In genomic region chr10:49187950-49188761, GRCh38 we compare ENCODE assay signal across 8 cellular contexts. TPM values are rescaled to one million over a fixed set of nuclear protein-coding genes. Genes with fewer than 3 reads are reported as not detected.
DNase-seq lines count a peak whose midpoint lies in the region; ATAC-seq, FAIRE-seq and TF ChIP-seq lines count a peak whose summit lies in the region.

TMEM273 (minus strand) TSS chr10:49188391; CDS start chr10:49188336, 55 bp downstream.

- H3K79me2 ChIP-seq in H1 (ENCODE audit: control insufficient read depth in 1 of 2, insufficient read depth in 2 of 2, low read length in 2 of 2): no peaks in the 10 kb centered on the region

- no peaks in the 10 kb centered on the region for H3K79me1 ChIP-seq in H1 (ENCODE audit: low read depth, low read length)

- peak; percentile 60 for DNase-seq in activated CD8-positive, alpha-beta memory T cell treated with anti-CD3 and anti-CD28 coated beads for 24 hours
- DNase-seq in activated CD8-positive, alpha-beta memory T cell treated with anti-CD3 and anti-CD28 coated beads, Interleukin-2, amount 50 U/mL, for 4 hours: no peak
- DNase-seq in SK-N-DZ (ENCODE audit: low spot score) (peak; percentile 71), H1 (ENCODE audit: low read depth in 1 of 2, low spot score in 2 of 2) (no peak), omental fat pad (ENCODE audit: low spot score) (no peak), NCI-H774 (lab: John Stamatoyannopoulos, UW) (no peak), NCI-H345 (lab: John Stamatoyannopoulos, UW) (no peak)

- H3K56ac ChIP-seq in H1 (replicated peaks; ENCODE audit: insufficient read length, low read depth, low read length): no peak within 1 kb of the TSS

- H4K91ac ChIP-seq in H1 (replicated peaks; ENCODE audit: insufficient read length, low read length): no peak within 1 kb of the TSS

- no peak for TF ChIP-seq EP300 in H1 (IDR thresholded peaks at IDR 0.05; ENCODE audit: borderline replicate concordance in 1 of 2, low read depth in 2 of 2, low read length in 2 of 2)

- POLR2A ChIA-PET in H1 (lab: Charles Lee; ENCODE audit: partially characterized antibody): no interaction called here

- no peak within 1 kb of the TSS for H2AK5ac ChIP-seq in H1 (ENCODE audit: low read depth, low read length)

- H2BK12ac ChIP-seq in H1 (ENCODE audit: low read depth, low read length): no peak within 1 kb of the TSS

- WGBS in H1 (ENCODE audit: extremely low coverage in 1 of 2, insufficient coverage in 1 of 2, insufficient read length in 1 of 2, insufficient replicate concordance in 2 of 2, low coverage in 1 of 2, low lambda C conversion rate in 2 of 2, missing lambda C conversion rate in 1 of 2), 2 experiments: 87% methylated on average over 9 of the region's 9 CpGs; no CpG with 5 or more reads in 1 of the 2 experiments

- no peak within 1 kb of the TSS for H2BK5ac ChIP-seq in H1 (ENCODE audit: low read depth, low read length)

- no peak for TF ChIP-seq RAD21 in H1 (IDR thresholded peaks at IDR 0.05 in 1 of 2, conservative IDR thresholded peaks at IDR 0.05 in 1 of 2; ENCODE audit: low read depth in 2 of 2, low read length in 2 of 2)

- H3K27ac ChIP-seq in H1 (ENCODE audit: low read depth, low read length): no peak within 1 kb of the TSS

- CTCF ChIA-PET in H1 (lab: Charles Lee; ENCODE audit: partially characterized antibody): interaction anchor here (0.7 to 1.3 kb wide), 3 partner anchors 16 to 26 kb away, joined by 3 read pairs; no protein-coding TSS in a partner anchor

- H3K36me3 ChIP-seq in H1 (ENCODE audit: control insufficient read depth in 2 of 4, insufficient read depth in 4 of 4, low read length in 3 of 4): no peaks in the 10 kb centered on the region

- no peak within 1 kb of the TSS; the same call in 1 of the 2 replicates for H4K8ac ChIP-seq in H1 (ENCODE audit: extremely low read depth, insufficient read depth, low read length)

- no peak within 1 kb of the TSS for H3K14ac ChIP-seq in H1 (ENCODE audit: insufficient read length)

- H2AFZ ChIP-seq in H1 (ENCODE audit: low read length): peak within 1 kb of the TSS; percentile 11; the same call in 1 of the 2 replicates

- no peak for FAIRE-seq in H1 (lab: Jason Lieb, UNC)

- no peak within 1 kb of the TSS for H3K4me2 ChIP-seq in H1 (ENCODE audit: insufficient read depth in 1 of 2, low read depth in 2 of 2, low read length in 2 of 2)

- TF ChIP-seq CTCF in H1 (IDR thresholded peaks at IDR 0.05; ENCODE audit: control extremely low read depth in 1 of 3, insufficient read depth in 1 of 3, low read depth in 1 of 3, low read length in 3 of 3) (no peak), omental fat pad (IDR thresholded peaks at IDR 0.05) (no peak)

- no peak within 1 kb of the TSS for H3K4ac ChIP-seq in H1 (replicated peaks; ENCODE audit: insufficient read length, low read depth, low read length)

- H3K23ac ChIP-seq in H1 (ENCODE audit: insufficient read length): no peak within 1 kb of the TSS

- no peak within 1 kb of the TSS for H3K18ac ChIP-seq in H1 (ENCODE audit: extremely low read depth, low read length)

- H2BK15ac ChIP-seq in H1 (ENCODE audit: low read length): no peak within 1 kb of the TSS

- H3K27me3 ChIP-seq in H1 (replicated peaks in 1 of 4; ENCODE audit: control insufficient read depth in 3 of 4, extremely low read depth in 1 of 4, insufficient read depth in 3 of 4, low read length in 3 of 4): no peaks in the 10 kb centered on the region

- H3K9ac ChIP-seq in H1 (replicated peaks in 1 of 4; ENCODE audit: extremely low read depth in 1 of 4, low read depth in 3 of 4, low read length in 3 of 4): no peak within 1 kb of the TSS

- no peak within 1 kb of the TSS for H3K4me3 ChIP-seq in H1 (ENCODE audit: extremely low read depth in 1 of 4, insufficient read depth in 2 of 4, low read depth in 3 of 4, low read length in 4 of 4)

- TF ChIP-seq POLR2A in H1 (IDR thresholded peaks at IDR 0.05; ENCODE audit: control extremely low read depth in 1 of 2, low read depth in 2 of 2, low read length in 2 of 2): no peak

- H2BK120ac ChIP-seq in H1 (replicated peaks; ENCODE audit: low read depth, low read length): no peak within 1 kb of the TSS

- H3K9me3 ChIP-seq in H1 (ENCODE audit: insufficient read depth in 2 of 2, low read depth in 1 of 2, low read length in 1 of 2): no peaks in the 10 kb centered on the region

- H3K4me1 ChIP-seq in H1 (replicated peaks in 1 of 4; ENCODE audit: control insufficient read depth in 3 of 4, insufficient read depth in 4 of 4, low read length in 3 of 4): peaks cover 0 to 3% (median 0%) of the 10 kb centered on the region in 4 experiments; a peak in 1 of 7 replicates

- ATAC-seq in HG03025 (IDR thresholded peaks at IDR 0.05; ENCODE audit: low FRiP score, unreplicated experiment): peak; percentile 73
- ATAC-seq in omental fat pad (ENCODE audit: low FRiP score): peak; percentile 63

- H4K20me1 ChIP-seq in H1 (replicated peaks in 1 of 2; ENCODE audit: control insufficient read depth in 1 of 2, insufficient read depth in 2 of 2, low read length in 2 of 2): no peaks in the 10 kb centered on the region

- no peak within 1 kb of the TSS for H2BK20ac ChIP-seq in H1 (ENCODE audit: low read length)

- H3K23me2 ChIP-seq in H1 (ENCODE audit: low read depth, low read length): no peaks in the 10 kb centered on the region

- H4K5ac ChIP-seq in H1 (ENCODE audit: insufficient read length, low read depth, low read length): no peak within 1 kb of the TSS

TF ChIP-seq in H1, 55 proteins besides CTCF, POLR2A, EP300 and RAD21:
- no peak for TF ChIP-seq JUND (IDR thresholded peaks at IDR 0.05; ENCODE audit: low read length)
- peak; percentile 35 for TF ChIP-seq USF2 (IDR thresholded peaks at IDR 0.05; ENCODE audit: low read length)

RNA-seq across cellular contexts. Expression of gene TMEM273, which starts in this region (rescaled TPM):
- polyA plus RNA-seq in SK-N-DZ (2014; cell fraction: cytosol; rRNA removed): 2.6 and 4.7 TPM in 2 replicates
- polyA plus RNA-seq in SK-N-DZ (2014; cell fraction: nucleus; rRNA removed): 5.3 and 8.4 TPM in 2 replicates
- not detected in 2 replicates for total RNA-seq in H1 (2021; fragmentation: NEBNext Ultra II Directional; extraction: Animal tissue kit (Norgen Biotek cat#: 25700))
- not detected in 2 replicates for polyA plus RNA-seq in H1 (2011; rRNA removed)
- 0.14 TPM for polyA plus RNA-seq in H1 (2011; cell fraction: cytosol; rRNA removed)
- not detected for polyA plus RNA-seq in H1 (2011; cell fraction: nucleus; rRNA removed)
- not detected in 4 replicates for polyA plus RNA-seq in H1 (2012, experiment 1 of 2)
- not detected for polyA plus RNA-seq in H1 (2012, experiment 2 of 2)
- polyA plus RNA-seq in H1 (2013, experiment 1 of 2): 0.02 TPM
- 0.07 TPM for polyA plus RNA-seq in H1 (2013, experiment 2 of 2)
- 0.16 TPM in 1 of 2 replicates, not detected in the other for polyA minus RNA-seq in H1 (2011; rRNA and poly(A)+ RNA removed)
- not detected for polyA minus RNA-seq in H1 (2011; cell fraction: cytosol; rRNA and poly(A)+ RNA removed)
- not detected for polyA minus RNA-seq in H1 (2011; cell fraction: nucleus; rRNA and poly(A)+ RNA removed)
- total RNA-seq in omental fat pad: 10 to 100 TPM; 12.2 to 74.4 (median 34.1) TPM

Comparison
In these comparisons a context has a peak if more than half of its experiments do, and no peak if none do; other contexts are left out.
1. RNA of gene TMEM273 (total RNA-seq): 12.2 to 74.4 TPM in omental fat pad; not detected in H1; every median in the first group is over 10 times any median in the second.
2. DNase-seq: peak in activated CD8-positive, alpha-beta memory T cell treated with anti-CD3 and anti-CD28 coated beads for 24 hours (single experiment) and SK-N-DZ (single experiment); none in activated CD8-positive, alpha-beta memory T cell treated with anti-CD3 and anti-CD28 coated beads, Interleukin-2, amount 50 U/mL, for 4 hours (single experiment), H1 (0 of 2), omental fat pad (single experiment), NCI-H774 (single experiment) and NCI-H345 (single experiment).